ENCODE assay signal across 1 cellular context in genomic region chrX:27884654-27885053, GRCh38.
TF ChIP-seq lines count a peak whose summit lies in the region.

No MANE protein-coding gene starts in this region.

TF ChIP-seq in SK-N-SH, 30 proteins besides CTCF, POLR2A, EP300 and RAD21 (continued from another document):
- TF ChIP-seq USF1 (IDR thresholded peaks at IDR 0.05; ENCODE audit: borderline replicate concordance, low read depth) (no peak), SIN3A (IDR thresholded peaks at IDR 0.05; ENCODE audit: borderline replicate concordance, low read depth, low read length) (no peak), FOXM1 (IDR thresholded peaks at IDR 0.05; ENCODE audit: low read depth) (no peak), MXI1 (IDR thresholded peaks at IDR 0.05; ENCODE audit: low read depth, low read length) (no peak), TCF12 (IDR thresholded peaks at IDR 0.05) (no peak)
- TF ChIP-seq, protein P1, sequence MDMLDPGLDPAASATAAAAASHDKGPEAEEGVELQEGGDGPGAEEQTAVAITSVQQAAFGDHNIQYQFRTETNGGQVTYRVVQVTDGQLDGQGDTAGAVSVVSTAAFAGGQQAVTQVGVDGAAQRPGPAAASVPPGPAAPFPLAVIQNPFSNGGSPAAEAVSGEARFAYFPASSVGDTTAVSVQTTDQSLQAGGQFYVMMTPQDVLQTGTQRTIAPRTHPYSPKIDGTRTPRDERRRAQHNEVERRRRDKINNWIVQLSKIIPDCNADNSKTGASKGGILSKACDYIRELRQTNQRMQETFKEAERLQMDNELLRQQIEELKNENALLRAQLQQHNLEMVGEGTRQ (IDR thresholded peaks at IDR 0.05; ENCODE audit: borderline replicate concordance, low read depth, low read length) = no peak
